Comparison of ENCODE assay signal across 8 cellular contexts in genomic region chr5:170681013-170681433, GRCh38.
DNase-seq lines count a peak whose midpoint lies in the region; ATAC-seq, FAIRE-seq and TF ChIP-seq lines count a peak whose summit lies in the region.

No MANE protein-coding gene starts in this region.

- TF ChIP-seq POLR2A in heart left ventricle (IDR thresholded peaks at IDR 0.05): no peak

- H3K36me3 Mint-ChIP-seq in activated CD4-positive, alpha-beta T cell treated with anti-CD3 and anti-CD28 coated beads for 36 hours (ENCODE audit: low read depth): no peaks in the 10 kb centered on the region
- H3K36me3 Mint-ChIP-seq in activated CD4-positive, alpha-beta memory T cell treated with anti-CD3 and anti-CD28 coated beads, Interleukin-2, amount 10 ng/mL, durations not matched to agents 7 days and 5 days (ENCODE audit: low read depth): no peaks in the 10 kb centered on the region

- H3K4me3 ChIP-seq in heart left ventricle (peak overlapping the region in 2 of 12 donors; percentile 13 to 17), ascending aorta (peak overlapping the region in 1 of 2 donors; percentile 12)

- WGBS in heart left ventricle, 4 donors: 2 to 7% (median 2%) methylated on average over 26 to 28 of the region's 28 CpGs

- H3K9me3 Mint-ChIP-seq in activated CD4-positive, alpha-beta T cell treated with anti-CD3 and anti-CD28 coated beads for 36 hours (ENCODE audit: low read depth): no peaks in the 10 kb centered on the region
- H3K9me3 Mint-ChIP-seq in activated CD4-positive, alpha-beta memory T cell treated with anti-CD3 and anti-CD28 coated beads, Interleukin-2, amount 10 ng/mL, durations not matched to agents 7 days and 5 days: no peaks in the 10 kb centered on the region

- H3K36me3 ChIP-seq in heart left ventricle: no peaks in the 10 kb centered on the region
- H3K36me3 ChIP-seq in ascending aorta: no peaks in the 10 kb centered on the region

- ATAC-seq in activated CD4-positive, alpha-beta T cell treated with anti-CD3 and anti-CD28 coated beads for 36 hours: peak; percentile 97
- peak; percentile 63 for ATAC-seq in HG03196 (IDR thresholded peaks at IDR 0.05; ENCODE audit: unreplicated experiment)
- peak; percentile 71 to 83 (median 80) for ATAC-seq in heart left ventricle

- no peak overlapping the region for H3K27ac Mint-ChIP-seq in activated CD4-positive, alpha-beta T cell treated with anti-CD3 and anti-CD28 coated beads for 36 hours
- no peak overlapping the region for H3K27ac Mint-ChIP-seq in activated CD4-positive, alpha-beta memory T cell treated with anti-CD3 and anti-CD28 coated beads, Interleukin-2, amount 10 ng/mL, durations not matched to agents 7 days and 5 days

- H3K27me3 ChIP-seq in heart left ventricle (peaks cover 0 to 19% (median 0%) of the 10 kb centered on the region in 9 donors), ascending aorta (no peaks in the 10 kb centered on the region)

- no peak overlapping the region for H3K4me3 Mint-ChIP-seq in activated CD4-positive, alpha-beta T cell treated with anti-CD3 and anti-CD28 coated beads for 36 hours
- peak overlapping the region; percentile 11 for H3K4me3 Mint-ChIP-seq in activated CD4-positive, alpha-beta memory T cell treated with anti-CD3 and anti-CD28 coated beads, Interleukin-2, amount 10 ng/mL, durations not matched to agents 7 days and 5 days

- H3K9me3 ChIP-seq in heart left ventricle (no peaks in the 10 kb centered on the region), ascending aorta (no peaks in the 10 kb centered on the region)

- no peak for FAIRE-seq in D721Med (lab: Jason Lieb, UNC)

- H3K4me1 Mint-ChIP-seq in activated CD4-positive, alpha-beta T cell treated with anti-CD3 and anti-CD28 coated beads for 36 hours: peaks cover 9% of the 10 kb centered on the region
- H3K4me1 Mint-ChIP-seq in activated CD4-positive, alpha-beta memory T cell treated with anti-CD3 and anti-CD28 coated beads, Interleukin-2, amount 10 ng/mL, durations not matched to agents 7 days and 5 days: peaks cover 9% of the 10 kb centered on the region

- peak; percentile 79 for DNase-seq in activated CD4-positive, alpha-beta T cell treated with anti-CD3 and anti-CD28 coated beads for 36 hours
- no peak for DNase-seq in activated CD4-positive, alpha-beta T cell treated with anti-CD3 and anti-CD28 coated beads, Interleukin-2, amount 50 U/mL, for 4 hours
- DNase-seq in activated CD4-positive, alpha-beta memory T cell treated with anti-CD3 and anti-CD28 coated beads, Interleukin-2, amount 10 ng/mL, durations not matched to agents 7 days and 5 days: peak; percentile 73
- DNase-seq in heart left ventricle: peak in 4 of 5 donors; percentile 19 to 36 (median 30)
- DNase-seq in smooth muscle cell of the brain vasculature (ENCODE audit: low read depth, low spot score): peak; percentile 12
- DNase-seq in ascending aorta (ENCODE audit: low spot score in 2 of 2): no peak
- DNase-seq in D721Med (ENCODE audit: insufficient read length, low spot score): no peak

- POLR2A ChIA-PET in activated CD4-positive, alpha-beta T cell treated with anti-CD3 and anti-CD28 coated beads for 36 hours (lab: Charles Lee): no interaction called here
- POLR2A ChIA-PET in activated CD4-positive, alpha-beta memory T cell treated with anti-CD3 and anti-CD28 coated beads, Interleukin-2, amount 10 ng/mL, durations not matched to agents 7 days and 5 days (lab: Charles Lee): no interaction called here

- CTCF ChIA-PET in activated CD4-positive, alpha-beta T cell treated with anti-CD3 and anti-CD28 coated beads for 36 hours (lab: Charles Lee): interaction anchor here (1.1 kb wide), 1 partner anchor 9 kb away, joined by 3 read pairs; no protein-coding TSS in a partner anchor
- CTCF ChIA-PET in activated CD4-positive, alpha-beta memory T cell treated with anti-CD3 and anti-CD28 coated beads, Interleukin-2, amount 10 ng/mL, durations not matched to agents 7 days and 5 days (lab: Charles Lee): interaction anchor here (2.3 kb wide), 1 partner anchor 43 kb away, joined by 6 read pairs; no protein-coding TSS in a partner anchor

- H3K27ac ChIP-seq in heart left ventricle (no peak overlapping the region), ascending aorta (no peak overlapping the region)

- H3K4me1 ChIP-seq in heart left ventricle (peaks cover 0 to 7% (median 0%) of the 10 kb centered on the region in 12 donors), ascending aorta (no peaks in the 10 kb centered on the region)

- intact Hi-C loops in activated CD4-positive, alpha-beta T cell treated with anti-CD3 and anti-CD28 coated beads for 36 hours (cut with DNase I, micrococcal nuclease): no loop called here
- intact Hi-C loops in heart left ventricle (cut with DNase I): no loop called here
- intact Hi-C loops in ascending aorta (cut with DNase I): no loop called here

- TF ChIP-seq CTCF in heart left ventricle (IDR thresholded peaks at IDR 0.05): no peak
- TF ChIP-seq CTCF in ascending aorta (IDR thresholded peaks at IDR 0.05): no peak
- no peak for TF ChIP-seq CTCF in D721Med (IDR thresholded peaks at IDR 0.05; ENCODE audit: insufficient read depth, missing control alignments)

- H3K27me3 Mint-ChIP-seq in activated CD4-positive, alpha-beta T cell treated with anti-CD3 and anti-CD28 coated beads for 36 hours: peaks cover 51% of the 10 kb centered on the region
- H3K27me3 Mint-ChIP-seq in activated CD4-positive, alpha-beta memory T cell treated with anti-CD3 and anti-CD28 coated beads, Interleukin-2, amount 10 ng/mL, durations not matched to agents 7 days and 5 days: peaks cover 34% of the 10 kb centered on the region

Comparison
In these comparisons a context has a peak if more than half of its experiments do, and no peak if none do; other contexts are left out.
1. DNase-seq: peak in activated CD4-positive, alpha-beta T cell treated with anti-CD3 and anti-CD28 coated beads for 36 hours (single experiment), activated CD4-positive, alpha-beta memory T cell treated with anti-CD3 and anti-CD28 coated beads, Interleukin-2, amount 10 ng/mL, durations not matched to agents 7 days and 5 days (single experiment), heart left ventricle (4 of 5) and smooth muscle cell of the brain vasculature (single experiment); none in activated CD4-positive, alpha-beta T cell treated with anti-CD3 and anti-CD28 coated beads, Interleukin-2, amount 50 U/mL, for 4 hours (0 of 2), ascending aorta (0 of 2) and D721Med (single experiment).
2. Peak in every context shown above with its lines, with median percentiles within 50 percentile points of each other: ATAC-seq.